ENCODE assay signal across 15 cellular contexts in genomic region chr1:23202263-23202749, GRCh38. TPM values are rescaled to one million over a fixed set of nuclear protein-coding genes. Genes with fewer than 3 reads are reported as not detected.
DNase-seq lines count a peak whose midpoint lies in the region; TF ChIP-seq lines count a peak whose summit lies in the region.
"Had no signal": no experiment of that assay in that cellular context is flagged by ENCODE, and none has a peak within 500 bp of the region (broad histone marks: within the 10 kb centered on the region; RNA-seq: fewer than 3 reads in every experiment).

No MANE protein-coding gene starts in this region.

- TF ChIP-seq CTCF in choroid plexus epithelial cell (conservative IDR thresholded peaks at IDR 0.05; ENCODE audit: low read depth, low read length): no peak

- H3K27me3 Mint-ChIP-seq in activated CD4-positive, alpha-beta T cell treated with anti-CD3 and anti-CD28 coated beads, Interleukin-2, amount 10 ng/mL, durations not matched to agents 24 days and 14 days: peaks cover 7% of the 10 kb centered on the region

- H3K4me3 ChIP-seq in choroid plexus epithelial cell (ENCODE audit: low read depth, low read length) (no peak overlapping the region), skeletal muscle cell (ENCODE audit: low read depth, low read length) (no peak overlapping the region)
- H3K4me3 ChIP-seq: sigmoid colon, SJCRH30 had no signal

- H3K4me3 Mint-ChIP-seq in activated CD4-positive, alpha-beta T cell treated with anti-CD3 and anti-CD28 coated beads, Interleukin-2, amount 10 ng/mL, durations not matched to agents 24 days and 14 days: no peak overlapping the region
- H3K4me3 Mint-ChIP-seq: activated CD8-positive, alpha-beta memory T cell treated with anti-CD3 and anti-CD28 coated beads, Interleukin-2, amount 10 ng/mL, durations not matched to agents 7 days and 5 days; activated naive CD8-positive, alpha-beta T cell treated with anti-CD3 and anti-CD28 coated beads, Interleukin-2, amount 10 ng/mL, durations not matched to agents 7 days and 5 days; natural killer cell treated with Interleukin-12 subunit alpha and Interleukin-12 subunit beta and Interleukin-15 and Interleukin-18, amount 100 ng/mL, for 72 hours had no signal

- H3K4me1 Mint-ChIP-seq in activated CD4-positive, alpha-beta T cell treated with anti-CD3 and anti-CD28 coated beads, Interleukin-2, amount 10 ng/mL, durations not matched to agents 24 days and 14 days: no peaks in the 10 kb centered on the region
- H3K4me1 Mint-ChIP-seq: activated CD8-positive, alpha-beta memory T cell treated with anti-CD3 and anti-CD28 coated beads, Interleukin-2, amount 10 ng/mL, durations not matched to agents 7 days and 5 days; activated naive CD8-positive, alpha-beta T cell treated with anti-CD3 and anti-CD28 coated beads, Interleukin-2, amount 10 ng/mL, durations not matched to agents 7 days and 5 days had no signal

- DNase-seq in GF-D8 (lab: John Stamatoyannopoulos, UW) (peak; percentile 8), NCI-H345 (lab: John Stamatoyannopoulos, UW) (peak; percentile 8), choroid plexus epithelial cell (ENCODE audit: low read depth) (peak; percentile 65), skeletal muscle cell (ENCODE audit: low read depth) (peak; percentile 28), SKM-1 treated with dmso at 0.1 percent for 144 hours (lab: John Stamatoyannopoulos, UW; ENCODE audit: unreplicated experiment) (no peak), posterior cingulate gyrus (no peak), GDM1 (lab: John Stamatoyannopoulos, UW) (no peak)
- DNase-seq in activated CD4-positive, alpha-beta T cell treated with anti-CD3 and anti-CD28 coated beads, Interleukin-2, amount 10 ng/mL, durations not matched to agents 24 days and 14 days: no peak
- DNase-seq: activated CD8-positive, alpha-beta memory T cell treated with anti-CD3 and anti-CD28 coated beads, Interleukin-2, amount 10 ng/mL, durations not matched to agents 7 days and 5 days; activated naive CD8-positive, alpha-beta T cell treated with anti-CD3 and anti-CD28 coated beads, Interleukin-2, amount 10 ng/mL, durations not matched to agents 7 days and 5 days; left colon; NCI-H524 treated with DMSO at 0.1 percent for 48 hours; sigmoid colon; SJCRH30 had no signal

- no peak overlapping the region for H3K27ac Mint-ChIP-seq in activated CD4-positive, alpha-beta T cell treated with anti-CD3 and anti-CD28 coated beads, Interleukin-2, amount 10 ng/mL, durations not matched to agents 24 days and 14 days
- H3K27ac Mint-ChIP-seq: activated CD8-positive, alpha-beta memory T cell treated with anti-CD3 and anti-CD28 coated beads, Interleukin-2, amount 10 ng/mL, durations not matched to agents 7 days and 5 days; activated naive CD8-positive, alpha-beta T cell treated with anti-CD3 and anti-CD28 coated beads, Interleukin-2, amount 10 ng/mL, durations not matched to agents 7 days and 5 days; natural killer cell treated with Interleukin-12 subunit alpha and Interleukin-12 subunit beta and Interleukin-15 and Interleukin-18, amount 100 ng/mL, for 72 hours had no signal

- H3K9me3 Mint-ChIP-seq in activated CD4-positive, alpha-beta T cell treated with anti-CD3 and anti-CD28 coated beads, Interleukin-2, amount 10 ng/mL, durations not matched to agents 24 days and 14 days: no peaks in the 10 kb centered on the region
- H3K9me3 Mint-ChIP-seq: activated naive CD8-positive, alpha-beta T cell treated with anti-CD3 and anti-CD28 coated beads, Interleukin-2, amount 10 ng/mL, durations not matched to agents 7 days and 5 days; natural killer cell treated with Interleukin-12 subunit alpha and Interleukin-12 subunit beta and Interleukin-15 and Interleukin-18, amount 100 ng/mL, for 72 hours had no signal

- H3K36me3 Mint-ChIP-seq in activated CD4-positive, alpha-beta T cell treated with anti-CD3 and anti-CD28 coated beads, Interleukin-2, amount 10 ng/mL, durations not matched to agents 24 days and 14 days (ENCODE audit: low read depth): no peaks in the 10 kb centered on the region
- H3K36me3 Mint-ChIP-seq: activated CD8-positive, alpha-beta memory T cell treated with anti-CD3 and anti-CD28 coated beads, Interleukin-2, amount 10 ng/mL, durations not matched to agents 7 days and 5 days; activated naive CD8-positive, alpha-beta T cell treated with anti-CD3 and anti-CD28 coated beads, Interleukin-2, amount 10 ng/mL, durations not matched to agents 7 days and 5 days; natural killer cell treated with Interleukin-12 subunit alpha and Interleukin-12 subunit beta and Interleukin-15 and Interleukin-18, amount 100 ng/mL, for 72 hours had no signal

- intact Hi-C loops in activated CD4-positive, alpha-beta T cell treated with anti-CD3 and anti-CD28 coated beads, Interleukin-2, amount 10 ng/mL, durations not matched to agents 24 days and 14 days (cut with micrococcal nuclease): no loop called here
- intact Hi-C loops in posterior cingulate gyrus (cut with DNase I): no loop called here

RNA-seq across cellular contexts. Expression of gene HTR1D, which starts 15.0 kb away (rescaled TPM):
- not detected in 2 replicates for total RNA-seq in activated CD4-positive, alpha-beta T cell treated with anti-CD3 and anti-CD28 coated beads, Interleukin-2, amount 10 ng/mL, durations not matched to agents 24 days and 14 days
- total RNA-seq: activated CD8-positive, alpha-beta memory T cell treated with anti-CD3 and anti-CD28 coated beads, Interleukin-2, amount 10 ng/mL, durations not matched to agents 7 days and 5 days; activated naive CD8-positive, alpha-beta T cell treated with anti-CD3 and anti-CD28 coated beads, Interleukin-2, amount 10 ng/mL, durations not matched to agents 7 days and 5 days; natural killer cell treated with Interleukin-12 subunit alpha and Interleukin-12 subunit beta and Interleukin-15 and Interleukin-18, amount 100 ng/mL, for 72 hours; sigmoid colon; SJCRH30 had no signal

RNA-seq across cellular contexts. Expression of gene LUZP1, which starts 33.6 kb away (rescaled TPM):
- total RNA-seq in activated CD4-positive, alpha-beta T cell treated with anti-CD3 and anti-CD28 coated beads, Interleukin-2, amount 10 ng/mL, durations not matched to agents 24 days and 14 days: 21.6 and 23.2 TPM in 2 replicates

Comparison
In these comparisons a context has a peak if more than half of its experiments do, and no peak if none do; other contexts are left out.
1. DNase-seq: peak in GF-D8 (single experiment), NCI-H345 (single experiment), choroid plexus epithelial cell (single experiment) and skeletal muscle cell (single experiment); none in activated CD4-positive, alpha-beta T cell treated with anti-CD3 and anti-CD28 coated beads, Interleukin-2, amount 10 ng/mL, durations not matched to agents 24 days and 14 days (single experiment), SKM-1 treated with dmso at 0.1 percent for 144 hours (single experiment), posterior cingulate gyrus (0 of 10) and GDM1 (single experiment).